ENCODE assay signal across 1 cellular context in genomic region chr1:86875722-86876121, GRCh38.
TF ChIP-seq lines count a peak whose summit lies in the region.

No MANE protein-coding gene starts in this region.

TF ChIP-seq in HepG2, 621 proteins besides CTCF, POLR2A, EP300 and RAD21:
- TF ChIP-seq CREB1 (IDR thresholded peaks at IDR 0.05) (no peak), CREB1 (CRISPR knock-in tag; IDR thresholded peaks at IDR 0.05) (0 out of 2 replicates have a peak, but pooled peaks have one; percentile 25)
- TF ChIP-seq, protein P1, sequence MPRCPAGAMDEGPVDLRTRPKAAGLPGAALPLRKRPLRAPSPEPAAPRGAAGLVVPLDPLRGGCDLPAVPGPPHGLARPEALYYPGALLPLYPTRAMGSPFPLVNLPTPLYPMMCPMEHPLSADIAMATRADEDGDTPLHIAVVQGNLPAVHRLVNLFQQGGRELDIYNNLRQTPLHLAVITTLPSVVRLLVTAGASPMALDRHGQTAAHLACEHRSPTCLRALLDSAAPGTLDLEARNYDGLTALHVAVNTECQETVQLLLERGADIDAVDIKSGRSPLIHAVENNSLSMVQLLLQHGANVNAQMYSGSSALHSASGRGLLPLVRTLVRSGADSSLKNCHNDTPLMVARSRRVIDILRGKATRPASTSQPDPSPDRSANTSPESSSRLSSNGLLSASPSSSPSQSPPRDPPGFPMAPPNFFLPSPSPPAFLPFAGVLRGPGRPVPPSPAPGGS (CRISPR knock-in tag; IDR thresholded peaks at IDR 0.05), result no peak
